7 cellular contexts compared by ENCODE assay signal in genomic region chr17:42997390-42997983, GRCh38. TPM values are rescaled to one million over a fixed set of nuclear protein-coding genes. Genes with fewer than 3 reads are reported as not detected.
DNase-seq lines count a peak whose midpoint lies in the region; TF ChIP-seq lines count a peak whose summit lies in the region.

No MANE protein-coding gene starts in this region.

- no peak for TF ChIP-seq CTCF in fibroblast of pulmonary artery (IDR thresholded peaks at IDR 0.05; ENCODE audit: low read length, missing control alignments)

- H3K4me1 ChIP-seq in HAP-1 (peaks cover 13% of the 10 kb centered on the region), SJSA1 (replicated peaks) (peaks cover 32% of the 10 kb centered on the region), skeletal muscle satellite cell (ENCODE audit: control insufficient read depth, insufficient read depth, low read length) (peaks cover 38% of the 10 kb centered on the region)

- H3K27me3 ChIP-seq in HAP-1 (ENCODE audit: low read depth): no peaks in the 10 kb centered on the region
- H3K27me3 ChIP-seq in SJSA1 (replicated peaks): no peaks in the 10 kb centered on the region
- H3K27me3 ChIP-seq in skeletal muscle satellite cell (ENCODE audit: control insufficient read depth, insufficient read depth, low read length): no peaks in the 10 kb centered on the region

- peak overlapping the region; percentile 14 for H3K4me3 ChIP-seq in HAP-1
- H3K4me3 ChIP-seq in SJSA1: peak overlapping the region; percentile 20
- H3K4me3 ChIP-seq in fibroblast of pulmonary artery (replicated peaks; ENCODE audit: low read depth, low read length): peak overlapping the region; percentile 43
- peak overlapping the region; percentile 57 for H3K4me3 ChIP-seq in skeletal muscle satellite cell (ENCODE audit: low read length)

- H3K9me3 ChIP-seq in HAP-1 (no peaks in the 10 kb centered on the region), SJSA1 (replicated peaks) (no peaks in the 10 kb centered on the region), skeletal muscle satellite cell (replicated peaks; ENCODE audit: low read length) (no peaks in the 10 kb centered on the region)

- peak overlapping the region; percentile 80 for H3K4me2 ChIP-seq in skeletal muscle satellite cell (ENCODE audit: low read length)

- peak overlapping the region; percentile 69 for H3K9ac ChIP-seq in skeletal muscle satellite cell (ENCODE audit: low read depth, low read length)

- H3K36me3 ChIP-seq in HAP-1 (replicated peaks): peaks cover 43% of the 10 kb centered on the region
- peaks cover 57% of the 10 kb centered on the region for H3K36me3 ChIP-seq in SJSA1
- H3K36me3 ChIP-seq in skeletal muscle satellite cell (ENCODE audit: insufficient read depth, low read length): peaks cover 46% of the 10 kb centered on the region

- no peak for DNase-seq in HAP-1 (ENCODE audit: low spot score in 2 of 2)
- no peak for DNase-seq in SJSA1 (ENCODE audit: low read depth in 1 of 2, low spot score in 2 of 2)
- DNase-seq in fibroblast of pulmonary artery (ENCODE audit: low read depth): no peak
- DNase-seq in stimulated activated CD4-positive, alpha-beta T cell treated with anti-CD3 and anti-CD28 coated beads, Interleukin-4, amount 100 ng/mL, for 24 hours: no peak
- DNase-seq in SHP77 treated with DMSO at 0.1 percent for 48 hours (lab: John Stamatoyannopoulos, UW): no peak
- no peak for DNase-seq in SKM-1 (lab: John Stamatoyannopoulos, UW; ENCODE audit: unreplicated experiment)

- H3K27ac ChIP-seq in SJSA1: no peak overlapping the region

- in situ Hi-C loops in HAP-1 (cut with MboI; ENCODE audit: low sequenced_read_pairs): no loop called here

RNA-seq across cellular contexts. Expression of gene RPL27, which starts 0.7 kb away (rescaled TPM):
- total RNA-seq in SJSA1 (2014; rRNA removed; shearing (Covaris generic)): 605 and 1,189 TPM in 2 replicates
- 877 and 1,570 TPM in 2 replicates for total RNA-seq in skeletal muscle satellite cell (2012; rRNA removed)

RNA-seq across cellular contexts. Expression of gene IFI35, which starts 9.1 kb away (rescaled TPM):
- total RNA-seq in SJSA1 (2014; rRNA removed; shearing (Covaris generic)): 16.4 and 17.7 TPM in 2 replicates
- 17.5 and 21.6 TPM in 2 replicates for total RNA-seq in skeletal muscle satellite cell (2012; rRNA removed)

RNA-seq across cellular contexts. Expression of gene RUNDC1, which starts 17.1 kb away (rescaled TPM):
- 5.7 and 17.0 TPM in 2 replicates for total RNA-seq in SJSA1 (2014; rRNA removed; shearing (Covaris generic))
- 5.8 and 7.9 TPM in 2 replicates for total RNA-seq in skeletal muscle satellite cell (2012; rRNA removed)

RNA-seq across cellular contexts. Expression of gene PTGES3L, which starts 17.6 kb away (rescaled TPM):
- 1.2 and 2.1 TPM in 2 replicates for total RNA-seq in SJSA1 (2014; rRNA removed; shearing (Covaris generic))
- 0.22 TPM in 1 of 2 replicates, not detected in the other for total RNA-seq in skeletal muscle satellite cell (2012; rRNA removed)

RNA-seq across cellular contexts. Expression of gene VAT1, which starts 24.7 kb away (rescaled TPM):
- total RNA-seq in SJSA1 (2014; rRNA removed; shearing (Covaris generic)): 125 and 144 TPM in 2 replicates
- total RNA-seq in skeletal muscle satellite cell (2012; rRNA removed): 225 and 315 TPM in 2 replicates
